ENCODE assay signal across 8 cellular contexts in genomic region chr16:68417711-68418301, GRCh38. TPM values are rescaled to one million over a fixed set of nuclear protein-coding genes. Genes with fewer than 3 reads are reported as not detected.
DNase-seq lines count a peak whose midpoint lies in the region; ATAC-seq and TF ChIP-seq lines count a peak whose summit lies in the region.

No MANE protein-coding gene starts in this region.

- in situ Hi-C loops in G401 (cut with HindIII; ENCODE audit: low sequenced_read_pairs): no loop called here

- H3K27ac ChIP-seq in coronary artery: no peak overlapping the region

- TF ChIP-seq CTCF in epithelial cell of esophagus (IDR thresholded peaks at IDR 0.05; ENCODE audit: insufficient read depth, low read depth, low read length, missing control alignments): no peak
- TF ChIP-seq CTCF in coronary artery (IDR thresholded peaks at IDR 0.05): no peak

- peak; percentile 32 for DNase-seq in G401 (ENCODE audit: low spot score)
- peak; percentile 77 for DNase-seq in NCI-H2029 (lab: John Stamatoyannopoulos, UW)
- peak; percentile 62 to 64 for DNase-seq in activated CD4-positive, alpha-beta T cell treated with anti-CD3 and anti-CD28 coated beads, Interleukin-2, amount 50 U/mL, for 4 hours
- peak; percentile 88 for DNase-seq in epithelial cell of esophagus (ENCODE audit: low read depth)
- DNase-seq in stimulated activated CD8-positive, alpha-beta memory T cell treated with anti-CD3 and anti-CD28 coated beads, Interleukin-12 subunit alpha, Interleukin-12 subunit beta, amount 100 ng/mL, for 4 hours (ENCODE audit: low read depth): peak; percentile 46
- DNase-seq in islet precursor cell: no peak
- DNase-seq in coronary artery (ENCODE audit: low spot score): no peak

- no peak overlapping the region for H3K4me3 ChIP-seq in epithelial cell of esophagus (ENCODE audit: low read length)
- no peak overlapping the region for H3K4me3 ChIP-seq in coronary artery

- ATAC-seq in GM21825 (IDR thresholded peaks at IDR 0.05; ENCODE audit: unreplicated experiment): peak; percentile 69

RNA-seq across cellular contexts. Expression of gene SMPD3, which starts 30.5 kb away (rescaled TPM):
- total RNA-seq in G401 (2014; rRNA removed; shearing (Covaris generic)): 0.03 and 0.18 TPM in 2 replicates

Comparison
In these comparisons a context has a peak if more than half of its experiments do, and no peak if none do; other contexts are left out.
1. DNase-seq: peak in G401 (single experiment), NCI-H2029 (single experiment), activated CD4-positive, alpha-beta T cell treated with anti-CD3 and anti-CD28 coated beads, Interleukin-2, amount 50 U/mL, for 4 hours (2 of 2), epithelial cell of esophagus (single experiment) and stimulated activated CD8-positive, alpha-beta memory T cell treated with anti-CD3 and anti-CD28 coated beads, Interleukin-12 subunit alpha, Interleukin-12 subunit beta, amount 100 ng/mL, for 4 hours (single experiment); none in islet precursor cell (single experiment) and coronary artery (single experiment).